1 cellular context compared by ENCODE assay signal in the genomic region with DNA sequence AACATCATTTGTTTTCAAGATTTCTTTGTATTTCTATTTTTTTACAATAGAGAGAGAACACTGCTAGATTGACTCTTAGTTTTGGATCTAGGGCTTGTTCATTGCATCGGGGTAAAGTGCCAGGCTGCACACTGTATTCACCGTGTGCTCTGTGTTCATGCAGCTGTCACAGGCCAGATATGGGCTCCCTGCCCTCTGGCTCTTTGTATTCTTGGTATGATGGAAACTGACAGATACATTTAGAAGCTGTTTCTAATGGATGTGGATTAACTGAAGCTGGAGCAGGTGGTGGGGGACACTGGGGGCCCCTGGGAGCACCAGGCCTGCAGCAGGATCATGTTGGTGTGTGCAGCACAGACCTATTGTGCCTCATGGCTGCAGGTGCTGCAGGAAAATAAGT.
TF ChIP-seq lines count a peak whose summit lies in the region.

No MANE protein-coding gene starts in this region.

TF ChIP-seq in SK-N-SH treated with all-trans-retinoic acid at 6 μM for 48 hours, 23 proteins besides CTCF, POLR2A, EP300 and RAD21 (continued from another document):
- TF ChIP-seq, protein P1, sequence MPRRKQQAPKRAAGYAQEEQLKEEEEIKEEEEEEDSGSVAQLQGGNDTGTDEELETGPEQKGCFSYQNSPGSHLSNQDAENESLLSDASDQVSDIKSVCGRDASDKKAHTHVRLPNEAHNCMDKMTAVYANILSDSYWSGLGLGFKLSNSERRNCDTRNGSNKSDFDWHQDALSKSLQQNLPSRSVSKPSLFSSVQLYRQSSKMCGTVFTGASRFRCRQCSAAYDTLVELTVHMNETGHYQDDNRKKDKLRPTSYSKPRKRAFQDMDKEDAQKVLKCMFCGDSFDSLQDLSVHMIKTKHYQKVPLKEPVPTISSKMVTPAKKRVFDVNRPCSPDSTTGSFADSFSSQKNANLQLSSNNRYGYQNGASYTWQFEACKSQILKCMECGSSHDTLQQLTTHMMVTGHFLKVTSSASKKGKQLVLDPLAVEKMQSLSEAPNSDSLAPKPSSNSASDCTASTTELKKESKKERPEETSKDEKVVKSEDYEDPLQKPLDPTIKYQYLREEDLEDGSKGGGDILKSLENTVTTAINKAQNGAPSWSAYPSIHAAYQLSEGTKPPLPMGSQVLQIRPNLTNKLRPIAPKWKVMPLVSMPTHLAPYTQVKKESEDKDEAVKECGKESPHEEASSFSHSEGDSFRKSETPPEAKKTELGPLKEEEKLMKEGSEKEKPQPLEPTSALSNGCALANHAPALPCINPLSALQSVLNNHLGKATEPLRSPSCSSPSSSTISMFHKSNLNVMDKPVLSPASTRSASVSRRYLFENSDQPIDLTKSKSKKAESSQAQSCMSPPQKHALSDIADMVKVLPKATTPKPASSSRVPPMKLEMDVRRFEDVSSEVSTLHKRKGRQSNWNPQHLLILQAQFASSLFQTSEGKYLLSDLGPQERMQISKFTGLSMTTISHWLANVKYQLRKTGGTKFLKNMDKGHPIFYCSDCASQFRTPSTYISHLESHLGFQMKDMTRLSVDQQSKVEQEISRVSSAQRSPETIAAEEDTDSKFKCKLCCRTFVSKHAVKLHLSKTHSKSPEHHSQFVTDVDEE (CRISPR knock-in tag; IDR thresholded peaks at IDR 0.05), result no peak
- TF ChIP-seq TCF4 (CRISPR knock-in tag; IDR thresholded peaks at IDR 0.05; ENCODE audit: borderline replicate concordance) (no peak), ZC3H10 (CRISPR knock-in tag; IDR thresholded peaks at IDR 0.05) (no peak), ZNF8 (CRISPR knock-in tag; IDR thresholded peaks at IDR 0.05) (no peak), ZFP30 (CRISPR knock-in tag; IDR thresholded peaks at IDR 0.05) (no peak), ESRRG (CRISPR knock-in tag; IDR thresholded peaks at IDR 0.05) (no peak), ZFP3 (CRISPR knock-in tag; IDR thresholded peaks at IDR 0.05) (no peak), PPARA (CRISPR knock-in tag; IDR thresholded peaks at IDR 0.05; ENCODE audit: borderline replicate concordance) (no peak), ISL1 (CRISPR knock-in tag; IDR thresholded peaks at IDR 0.05) (no peak), OSR1 (CRISPR knock-in tag; IDR thresholded peaks at IDR 0.05) (no peak), ARNTL (CRISPR knock-in tag; IDR thresholded peaks at IDR 0.05; ENCODE audit: borderline replicate concordance, low read depth) (no peak)
- TF ChIP-seq, protein P2, sequence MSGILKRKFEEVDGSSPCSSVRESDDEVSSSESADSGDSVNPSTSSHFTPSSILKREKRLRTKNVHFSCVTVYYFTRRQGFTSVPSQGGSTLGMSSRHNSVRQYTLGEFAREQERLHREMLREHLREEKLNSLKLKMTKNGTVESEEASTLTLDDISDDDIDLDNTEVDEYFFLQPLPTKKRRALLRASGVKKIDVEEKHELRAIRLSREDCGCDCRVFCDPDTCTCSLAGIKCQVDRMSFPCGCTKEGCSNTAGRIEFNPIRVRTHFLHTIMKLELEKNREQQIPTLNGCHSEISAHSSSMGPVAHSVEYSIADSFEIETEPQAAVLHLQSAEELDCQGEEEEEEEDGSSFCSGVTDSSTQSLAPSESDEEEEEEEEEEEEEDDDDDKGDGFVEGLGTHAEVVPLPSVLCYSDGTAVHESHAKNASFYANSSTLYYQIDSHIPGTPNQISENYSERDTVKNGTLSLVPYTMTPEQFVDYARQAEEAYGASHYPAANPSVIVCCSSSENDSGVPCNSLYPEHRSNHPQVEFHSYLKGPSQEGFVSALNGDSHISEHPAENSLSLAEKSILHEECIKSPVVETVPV (CRISPR knock-in tag; IDR thresholded peaks at IDR 0.05), result no peak
- TF ChIP-seq, protein P3, sequence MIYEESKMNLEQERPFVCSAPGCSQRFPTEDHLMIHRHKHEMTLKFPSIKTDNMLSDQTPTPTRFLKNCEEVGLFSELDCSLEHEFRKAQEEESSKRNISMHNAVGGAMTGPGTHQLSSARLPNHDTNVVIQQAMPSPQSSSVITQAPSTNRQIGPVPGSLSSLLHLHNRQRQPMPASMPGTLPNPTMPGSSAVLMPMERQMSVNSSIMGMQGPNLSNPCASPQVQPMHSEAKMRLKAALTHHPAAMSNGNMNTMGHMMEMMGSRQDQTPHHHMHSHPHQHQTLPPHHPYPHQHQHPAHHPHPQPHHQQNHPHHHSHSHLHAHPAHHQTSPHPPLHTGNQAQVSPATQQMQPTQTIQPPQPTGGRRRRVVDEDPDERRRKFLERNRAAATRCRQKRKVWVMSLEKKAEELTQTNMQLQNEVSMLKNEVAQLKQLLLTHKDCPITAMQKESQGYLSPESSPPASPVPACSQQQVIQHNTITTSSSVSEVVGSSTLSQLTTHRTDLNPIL (CRISPR knock-in tag; IDR thresholded peaks at IDR 0.05; ENCODE audit: low read depth), result no peak
- TF ChIP-seq, protein P4, sequence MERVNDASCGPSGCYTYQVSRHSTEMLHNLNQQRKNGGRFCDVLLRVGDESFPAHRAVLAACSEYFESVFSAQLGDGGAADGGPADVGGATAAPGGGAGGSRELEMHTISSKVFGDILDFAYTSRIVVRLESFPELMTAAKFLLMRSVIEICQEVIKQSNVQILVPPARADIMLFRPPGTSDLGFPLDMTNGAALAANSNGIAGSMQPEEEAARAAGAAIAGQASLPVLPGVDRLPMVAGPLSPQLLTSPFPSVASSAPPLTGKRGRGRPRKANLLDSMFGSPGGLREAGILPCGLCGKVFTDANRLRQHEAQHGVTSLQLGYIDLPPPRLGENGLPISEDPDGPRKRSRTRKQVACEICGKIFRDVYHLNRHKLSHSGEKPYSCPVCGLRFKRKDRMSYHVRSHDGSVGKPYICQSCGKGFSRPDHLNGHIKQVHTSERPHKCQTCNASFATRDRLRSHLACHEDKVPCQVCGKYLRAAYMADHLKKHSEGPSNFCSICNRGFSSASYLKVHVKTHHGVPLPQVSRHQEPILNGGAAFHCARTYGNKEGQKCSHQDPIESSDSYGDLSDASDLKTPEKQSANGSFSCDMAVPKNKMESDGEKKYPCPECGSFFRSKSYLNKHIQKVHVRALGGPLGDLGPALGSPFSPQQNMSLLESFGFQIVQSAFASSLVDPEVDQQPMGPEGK (CRISPR knock-in tag; IDR thresholded peaks at IDR 0.05; ENCODE audit: borderline replicate concordance), result no peak
